Comparison of ENCODE assay signal across 8 cellular contexts in genomic region chr10:61397175-61397986, GRCh38.
DNase-seq lines count a peak whose midpoint lies in the region; ATAC-seq lines count a peak whose summit lies in the region.

No MANE protein-coding gene starts in this region.

- ATAC-seq in HG02840 (IDR thresholded peaks at IDR 0.05; ENCODE audit: low FRiP score, unreplicated experiment) = peak; percentile 59
- no peak for ATAC-seq in stimulated activated effector memory CD8-positive, alpha-beta T cell treated with anti-CD3 and anti-CD28 coated beads, Interleukin-12 subunit alpha, Interleukin-12 subunit beta, amount 100 ng/mL, for 72 hours
- no peak for ATAC-seq in GM21381 (IDR thresholded peaks at IDR 0.05; ENCODE audit: unreplicated experiment)

- H3K4me1 Mint-ChIP-seq in T-helper 1 cell treated with Interleukin-12 subunit alpha and Interleukin-12 subunit beta and Interleukin-4 antibody, amounts not matched to agents 30 μg/mL and 1 μg/mL, for 36 hours (ENCODE audit: low read depth) = peaks cover 7% of the 10 kb centered on the region
- peaks cover 7% of the 10 kb centered on the region for H3K4me1 Mint-ChIP-seq in stimulated activated effector memory CD8-positive, alpha-beta T cell treated with anti-CD3 and anti-CD28 coated beads, Interleukin-12 subunit alpha, Interleukin-12 subunit beta, amount 100 ng/mL, for 72 hours

- H3K9me3 Mint-ChIP-seq in T-helper 1 cell treated with Interleukin-12 subunit alpha and Interleukin-12 subunit beta and Interleukin-4 antibody, amounts not matched to agents 30 μg/mL and 1 μg/mL, for 36 hours = peaks cover 6% of the 10 kb centered on the region
- H3K9me3 Mint-ChIP-seq in stimulated activated effector memory CD8-positive, alpha-beta T cell treated with anti-CD3 and anti-CD28 coated beads, Interleukin-12 subunit alpha, Interleukin-12 subunit beta, amount 100 ng/mL, for 72 hours = no peaks in the 10 kb centered on the region

- H3K36me3 Mint-ChIP-seq in T-helper 1 cell treated with Interleukin-12 subunit alpha and Interleukin-12 subunit beta and Interleukin-4 antibody, amounts not matched to agents 30 μg/mL and 1 μg/mL, for 36 hours (ENCODE audit: low read depth) = no peaks in the 10 kb centered on the region
- H3K36me3 Mint-ChIP-seq in stimulated activated effector memory CD8-positive, alpha-beta T cell treated with anti-CD3 and anti-CD28 coated beads, Interleukin-12 subunit alpha, Interleukin-12 subunit beta, amount 100 ng/mL, for 72 hours = no peaks in the 10 kb centered on the region

- peaks cover 11% of the 10 kb centered on the region for H3K27me3 Mint-ChIP-seq in T-helper 1 cell treated with Interleukin-12 subunit alpha and Interleukin-12 subunit beta and Interleukin-4 antibody, amounts not matched to agents 30 μg/mL and 1 μg/mL, for 36 hours (ENCODE audit: low read depth)

- H3K27ac Mint-ChIP-seq in T-helper 1 cell treated with Interleukin-12 subunit alpha and Interleukin-12 subunit beta and Interleukin-4 antibody, amounts not matched to agents 30 μg/mL and 1 μg/mL, for 36 hours = peak overlapping the region; percentile 31
- H3K27ac Mint-ChIP-seq in stimulated activated effector memory CD8-positive, alpha-beta T cell treated with anti-CD3 and anti-CD28 coated beads, Interleukin-12 subunit alpha, Interleukin-12 subunit beta, amount 100 ng/mL, for 72 hours = peak overlapping the region; percentile 2

- peak overlapping the region; percentile 67 for H3K4me3 Mint-ChIP-seq in T-helper 1 cell treated with Interleukin-12 subunit alpha and Interleukin-12 subunit beta and Interleukin-4 antibody, amounts not matched to agents 30 μg/mL and 1 μg/mL, for 36 hours
- H3K4me3 Mint-ChIP-seq in stimulated activated effector memory CD8-positive, alpha-beta T cell treated with anti-CD3 and anti-CD28 coated beads, Interleukin-12 subunit alpha, Interleukin-12 subunit beta, amount 100 ng/mL, for 72 hours = peak overlapping the region; percentile 39

- DNase-seq in GM03348 (ENCODE audit: low spot score) = peak; percentile 6
- DNase-seq in globus pallidus (ENCODE audit: low spot score) = peak; percentile 61
- DNase-seq in stimulated activated effector memory CD8-positive, alpha-beta T cell treated with anti-CD3 and anti-CD28 coated beads, Interleukin-12 subunit alpha, Interleukin-12 subunit beta, amount 100 ng/mL, for 72 hours (ENCODE audit: low spot score in 2 of 2) = no peak
- no peak for DNase-seq in NCI-H446 treated with DMSO at 0.1 percent for 48 hours (lab: John Stamatoyannopoulos, UW)
- DNase-seq in NCI-H2029 treated with DMSO at 0.1 percent for 48 hours (lab: John Stamatoyannopoulos, UW) = no peak

Comparison
In these comparisons a context has a peak if more than half of its experiments do, and no peak if none do; other contexts are left out.
1. DNase-seq: peak in GM03348 (single experiment) and globus pallidus (single experiment); none in stimulated activated effector memory CD8-positive, alpha-beta T cell treated with anti-CD3 and anti-CD28 coated beads, Interleukin-12 subunit alpha, Interleukin-12 subunit beta, amount 100 ng/mL, for 72 hours (0 of 2), NCI-H446 treated with DMSO at 0.1 percent for 48 hours (single experiment) and NCI-H2029 treated with DMSO at 0.1 percent for 48 hours (single experiment).